Comparison of ENCODE assay signal across 8 cellular contexts in genomic region chr5:119328753-119329602, GRCh38. TPM values are rescaled to one million over a fixed set of nuclear protein-coding genes. Genes with fewer than 3 reads are reported as not detected.
DNase-seq lines count a peak whose midpoint lies in the region; ATAC-seq, FAIRE-seq and TF ChIP-seq lines count a peak whose summit lies in the region.

No MANE protein-coding gene starts in this region.

- no peaks in the 10 kb centered on the region for H3K27me3 Mint-ChIP-seq in MCF 10A (ENCODE audit: insufficient read depth, unreplicated experiment)
- H3K27me3 Mint-ChIP-seq in activated T-helper 17 cell treated with anti-CD3 and anti-CD28 coated beads, Interleukin-2, amount 50 U/mL, for 72 hours, result no peaks in the 10 kb centered on the region

- no peak overlapping the region for H3K27ac ChIP-seq in mammary epithelial cell (ENCODE audit: insufficient read depth, low read depth, low read length)
- H3K27ac ChIP-seq in vagina, result peak overlapping the region; percentile 70

- POLR2A ChIA-PET in MCF 10A (lab: Yijun Ruan, JAX), result interaction anchor here (0.8 to 22.9 kb wide), 7 partner anchors 25 to 82 kb away, joined by 3 to 385 read pairs (median 5); partner anchors contain the start of gene TNFAIP8

- in situ Hi-C loops in mammary epithelial cell (cut with MboI; ENCODE audit: low sequenced_read_pairs in 2 of 2), result no loop called here

- peak overlapping the region; percentile 65 for H3K27ac Mint-ChIP-seq in MCF 10A (ENCODE audit: low read depth, unreplicated experiment)
- peak overlapping the region; percentile 95 for H3K27ac Mint-ChIP-seq in activated T-helper 17 cell treated with anti-CD3 and anti-CD28 coated beads, Interleukin-2, amount 50 U/mL, for 72 hours

- H3K9ac ChIP-seq in mammary epithelial cell (ENCODE audit: insufficient read depth, low read length), result no peak overlapping the region

- 95% methylated on average over 10 of the region's 10 CpGs for WGBS in mammary epithelial cell (ENCODE audit: low coverage, missing lambda C conversion rate)

- H3K9me3 ChIP-seq in mammary epithelial cell (replicated peaks; ENCODE audit: insufficient read depth, low read length) (no peaks in the 10 kb centered on the region), vagina (no peaks in the 10 kb centered on the region)

- no peaks in the 10 kb centered on the region for H3K36me3 ChIP-seq in mammary epithelial cell (ENCODE audit: insufficient read depth, low read length)
- no peaks in the 10 kb centered on the region for H3K36me3 ChIP-seq in vagina

- no peak overlapping the region for H3K4me2 ChIP-seq in mammary epithelial cell (ENCODE audit: insufficient read depth, low read depth, low read length)

- TF ChIP-seq POLR2A in vagina (IDR thresholded peaks at IDR 0.05), result no peak

- H3K27me3 ChIP-seq in mammary epithelial cell (ENCODE audit: insufficient read depth, low read length) (no peaks in the 10 kb centered on the region), vagina (no peaks in the 10 kb centered on the region)

- CTCF ChIA-PET in MCF 10A (lab: Yijun Ruan, JAX), result interaction anchor here (0.5 to 13.7 kb wide), 10 partner anchors 13 to 341 kb away, joined by 3 to 253 read pairs (median 5); partner anchors contain the start of genes DTWD2 and TNFAIP8
- CTCF ChIA-PET in mammary epithelial cell (lab: Charles Lee; ENCODE audit: low non-redundant PET), result no interaction called here

- H2AFZ ChIP-seq in mammary epithelial cell (ENCODE audit: low read depth, low read length), result no peak overlapping the region

- no peak overlapping the region for H3K4me3 ChIP-seq in mammary epithelial cell (replicated peaks in 1 of 3; ENCODE audit: insufficient read depth in 1 of 3, low read depth in 2 of 3, low read length in 3 of 3)
- no peak overlapping the region for H3K4me3 ChIP-seq in vagina

- no peak overlapping the region for H3K4me3 Mint-ChIP-seq in MCF 10A (ENCODE audit: unreplicated experiment)
- peak overlapping the region; percentile 78 for H3K4me3 Mint-ChIP-seq in activated T-helper 17 cell treated with anti-CD3 and anti-CD28 coated beads, Interleukin-2, amount 50 U/mL, for 72 hours

- ATAC-seq in activated T-helper 17 cell treated with anti-CD3 and anti-CD28 coated beads, Interleukin-2, amount 50 U/mL, for 72 hours (replicated peaks), result peak; percentile 57
- ATAC-seq in left colon, result peak; percentile 45

- H3K9me3 Mint-ChIP-seq in MCF 10A (ENCODE audit: unreplicated experiment), result no peaks in the 10 kb centered on the region
- no peaks in the 10 kb centered on the region for H3K9me3 Mint-ChIP-seq in activated T-helper 17 cell treated with anti-CD3 and anti-CD28 coated beads, Interleukin-2, amount 50 U/mL, for 72 hours

- FAIRE-seq in urothelium cell line (lab: Jason Lieb, UNC), result no peak

- no TSS peak for BruUV-seq in MCF 10A (replicated peaks; lab: Mats Ljungman, UMichigan)
- no TSS peak for BruUV-seq in mammary epithelial cell (replicated peaks; lab: Mats Ljungman, UMichigan)

- peaks cover 10% of the 10 kb centered on the region for H3K36me3 Mint-ChIP-seq in MCF 10A (ENCODE audit: insufficient read depth, unreplicated experiment)
- H3K36me3 Mint-ChIP-seq in activated T-helper 17 cell treated with anti-CD3 and anti-CD28 coated beads, Interleukin-2, amount 50 U/mL, for 72 hours (ENCODE audit: low read depth), result peaks cover 73% of the 10 kb centered on the region

- peaks cover 32% of the 10 kb centered on the region for H3K4me1 ChIP-seq in mammary epithelial cell (ENCODE audit: insufficient read depth, low read length)
- H3K4me1 ChIP-seq in vagina, result peaks cover 73% of the 10 kb centered on the region

- DNase-seq in MCF 10A (ENCODE audit: unreplicated experiment), result peak; percentile 54
- DNase-seq in mammary epithelial cell, result no peak
- DNase-seq in left colon, result no peak
- no peak for DNase-seq in vagina (ENCODE audit: extremely low spot score in 2 of 2)
- no peak for DNase-seq in urothelium cell line (ENCODE audit: low spot score)
- no peak for DNase-seq in NCI-H345 (lab: John Stamatoyannopoulos, UW)
- no peak for DNase-seq in pons (ENCODE audit: low spot score)

- no peaks in the 10 kb centered on the region for H4K20me1 ChIP-seq in mammary epithelial cell (ENCODE audit: insufficient read depth, low read length)

- TF ChIP-seq CTCF in MCF 10A (IDR thresholded peaks at IDR 0.05; ENCODE audit: unreplicated experiment), result no peak
- no peak for TF ChIP-seq CTCF in mammary epithelial cell (conservative IDR thresholded peaks at IDR 0.05 in 1 of 2, IDR thresholded peaks at IDR 0.05 in 1 of 2; ENCODE audit: extremely low read depth in 1 of 2, insufficient read depth in 1 of 2, low read depth in 1 of 2, low read length in 2 of 2)
- TF ChIP-seq CTCF in vagina (IDR thresholded peaks at IDR 0.05), result no peak

- intact Hi-C loops in MCF 10A (cut with micrococcal nuclease), result no loop called here
- intact Hi-C loops in mammary epithelial cell (cut with micrococcal nuclease), result no loop called here
- intact Hi-C loops in left colon (cut with DNase I, micrococcal nuclease), result no loop called here
- intact Hi-C loops in vagina (cut with DNase I), result loop anchor here (10.0 kb wide), 1 partner anchor 54 kb away; no protein-coding TSS in a partner anchor

- peaks cover 51% of the 10 kb centered on the region for H3K79me2 ChIP-seq in mammary epithelial cell (ENCODE audit: insufficient read depth, low read length)

- dilution Hi-C loops in mammary epithelial cell (cut with HindIII; ENCODE audit: low sequenced_read_pairs), result no loop called here

- peaks cover 55% of the 10 kb centered on the region for H3K4me1 Mint-ChIP-seq in MCF 10A (ENCODE audit: insufficient read depth, unreplicated experiment)
- H3K4me1 Mint-ChIP-seq in activated T-helper 17 cell treated with anti-CD3 and anti-CD28 coated beads, Interleukin-2, amount 50 U/mL, for 72 hours, result peaks cover 75% of the 10 kb centered on the region

RNA-seq across cellular contexts. Expression of gene TNFAIP8, which starts 26.8 kb away (rescaled TPM):
- total RNA-seq in MCF 10A (2022) (13.0 and 16.2 TPM in 2 replicates), mammary epithelial cell (10 to 100 TPM; 11.3 to 15.9 TPM), left colon (10 to 100 TPM in 1 of 2 donors, 1 to 10 TPM in 1; 7.0 to 11.8 TPM), vagina (34.4 TPM)
- polyA plus RNA-seq in mammary epithelial cell, result 15.4 TPM
- 7.1 TPM for polyA minus RNA-seq in mammary epithelial cell
- 100 to 1,000 TPM; 129 to 170 TPM for total RNA-seq in activated T-helper 17 cell treated with anti-CD3 and anti-CD28 coated beads, Interleukin-2, amount 50 U/mL, for 72 hours
